ENCODE assay signal across 15 cellular contexts in the genomic region with DNA sequence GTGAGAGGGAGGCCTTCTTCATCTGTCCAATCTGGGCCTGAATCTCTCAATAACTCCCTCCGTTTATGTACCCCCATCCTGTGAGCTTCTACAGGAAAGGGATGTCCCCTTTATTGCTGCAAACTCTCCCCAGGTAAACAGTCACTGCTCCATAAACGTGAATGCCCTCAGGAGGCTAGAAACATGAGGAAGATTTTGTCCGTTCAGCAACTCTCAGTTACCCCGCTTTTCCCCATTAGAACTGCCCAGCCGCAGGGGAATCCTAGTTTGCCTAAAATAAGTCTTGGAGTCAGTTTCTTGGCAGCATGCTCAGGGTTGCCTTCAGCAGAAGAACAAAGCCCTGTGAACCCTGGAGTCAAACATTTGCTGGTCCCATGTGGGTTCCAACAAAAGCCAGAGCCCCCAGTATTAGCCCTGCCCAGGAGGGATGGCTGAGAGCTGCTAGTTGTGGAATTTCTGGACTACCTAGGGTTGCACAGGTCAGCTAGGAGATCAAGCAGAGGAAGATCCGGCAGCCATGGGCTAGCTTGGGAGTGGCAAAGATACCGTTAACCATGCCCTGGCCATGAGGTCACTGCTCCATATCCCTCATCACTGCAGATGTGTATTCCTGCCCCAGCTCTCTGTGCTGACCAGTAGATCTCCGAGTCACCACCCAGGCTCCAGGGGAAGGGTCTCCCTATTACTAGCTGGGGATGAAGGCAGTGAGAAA. TPM values are rescaled to one million over a fixed set of nuclear protein-coding genes. Genes with fewer than 3 reads are reported as not detected.
DNase-seq lines count a peak whose midpoint lies in the region; ATAC-seq and TF ChIP-seq lines count a peak whose summit lies in the region.
"Had no signal": no experiment of that assay in that cellular context is flagged by ENCODE, and none has a peak within 500 bp of the region (broad histone marks: within the 10 kb centered on the region; RNA-seq: fewer than 3 reads in every experiment).

No MANE protein-coding gene starts in this region.

- no peak overlapping the region for H3K27ac Mint-ChIP-seq in T-helper 1 cell treated with Interleukin-12 subunit alpha and Interleukin-12 subunit beta and Interleukin-4 antibody, amounts not matched to agents 30 μg/mL and 1 μg/mL, for 36 hours
- peak overlapping the region in 2 of 7 donors; percentile 2 to 8 for H3K27ac Mint-ChIP-seq in CD14-positive monocyte
- H3K27ac Mint-ChIP-seq: natural killer cell had no signal

- no peaks in the 10 kb centered on the region for H3K9me3 ChIP-seq in HUES6 (ENCODE audit: control insufficient read depth, insufficient read depth, low read depth, low read length)
- H3K9me3 ChIP-seq in neuronal stem cell (replicated peaks in 1 of 2; ENCODE audit: control insufficient read depth in 2 of 2, insufficient read depth in 1 of 2, low read depth in 1 of 2, low read length in 2 of 2) = no peaks in the 10 kb centered on the region
- H3K9me3 ChIP-seq: testis had no signal

- H3K4me3 ChIP-seq in HUES6 (ENCODE audit: low read depth, low read length) (peak overlapping the region; percentile 67), epithelial cell of proximal tubule (ENCODE audit: low read depth, low read length) (peak overlapping the region; percentile 60), neuronal stem cell (ENCODE audit: low read length in 2 of 2) (no peak overlapping the region)

- H2BK120ac ChIP-seq in neuronal stem cell (ENCODE audit: low read depth, low read length) = no peak overlapping the region

- H2BK12ac ChIP-seq in neuronal stem cell (ENCODE audit: low read length) = no peak overlapping the region

- no peaks in the 10 kb centered on the region for H3K9me3 Mint-ChIP-seq in T-helper 1 cell treated with Interleukin-12 subunit alpha and Interleukin-12 subunit beta and Interleukin-4 antibody, amounts not matched to agents 30 μg/mL and 1 μg/mL, for 36 hours
- peaks cover 0 to 11% (median 0%) of the 10 kb centered on the region in 7 donors for H3K9me3 Mint-ChIP-seq in CD14-positive monocyte
- H3K9me3 Mint-ChIP-seq: natural killer cell had no signal

- no peak overlapping the region for H3K18ac ChIP-seq in neuronal stem cell (ENCODE audit: low read length)

- no peak overlapping the region for H2BK5ac ChIP-seq in neuronal stem cell (ENCODE audit: low read length)

- H3K36me3 Mint-ChIP-seq in T-helper 1 cell treated with Interleukin-12 subunit alpha and Interleukin-12 subunit beta and Interleukin-4 antibody, amounts not matched to agents 30 μg/mL and 1 μg/mL, for 36 hours (ENCODE audit: low read depth) = no peaks in the 10 kb centered on the region
- peaks cover 0 to 3% of the 10 kb centered on the region in 2 donors for H3K36me3 Mint-ChIP-seq in CD14-positive monocyte
- H3K36me3 Mint-ChIP-seq: natural killer cell had no signal

- no peak for TF ChIP-seq CTCF in epithelial cell of proximal tubule (conservative IDR thresholded peaks at IDR 0.05; ENCODE audit: low read depth, low read length)
- TF ChIP-seq CTCF in CD14-positive monocyte (IDR thresholded peaks at IDR 0.05) = no peak

- no peak overlapping the region for H4K91ac ChIP-seq in neuronal stem cell (ENCODE audit: low read depth, low read length, poor library complexity)

- H3K9ac ChIP-seq in HUES6 (ENCODE audit: low read length) = peak overlapping the region; percentile 70
- H3K9ac ChIP-seq in neuronal stem cell (ENCODE audit: low read depth, low read length, poor library complexity) = no peak overlapping the region

- no peak overlapping the region for H3K23ac ChIP-seq in neuronal stem cell (ENCODE audit: low read depth, low read length, poor library complexity)

- no peak overlapping the region for H4K8ac ChIP-seq in neuronal stem cell (ENCODE audit: low read depth, low read length)

- no peak overlapping the region for H3K4me2 ChIP-seq in neuronal stem cell (ENCODE audit: insufficient read depth, low read length, poor library complexity, severe bottlenecking)

- no peak overlapping the region for H2BK15ac ChIP-seq in neuronal stem cell (ENCODE audit: low read length)

- ATAC-seq in HG02588 (IDR thresholded peaks at IDR 0.05; ENCODE audit: unreplicated experiment) = no peak
- ATAC-seq: natural killer cell had no signal

- no peak overlapping the region for H3K14ac ChIP-seq in neuronal stem cell (ENCODE audit: low read length)

- H3K4ac ChIP-seq in neuronal stem cell (ENCODE audit: low read length) = no peak overlapping the region

- intact Hi-C loops in CD14-positive monocyte (cut with micrococcal nuclease) = no loop called here

- H3K79me1 ChIP-seq in neuronal stem cell (ENCODE audit: low read depth, low read length) = no peaks in the 10 kb centered on the region

- DNase-seq in T-helper 1 cell = no peak
- DNase-seq in epithelial cell of proximal tubule (ENCODE audit: low read depth) = no peak
- no peak for DNase-seq in neuronal stem cell (ENCODE audit: low spot score)
- DNase-seq in CD14-positive monocyte (ENCODE audit: low spot score) = no peak
- no peak for DNase-seq in activated effector memory CD4-positive, alpha-beta T cell treated with anti-CD3 and anti-CD28 coated beads, Interleukin-2, amount 50 U/mL, for 16 hours
- DNase-seq: foreskin melanocyte; left cardiac atrium; natural killer cell; NCI-H774; stimulated activated CD4-positive, alpha-beta T cell treated with anti-CD3 and anti-CD28 coated beads, Interleukin-12 subunit alpha, Interleukin-12 subunit beta, amount 100 ng/mL, for 4 hours; testis had no signal

- H2AFZ ChIP-seq in neuronal stem cell (ENCODE audit: low read length) = peak overlapping the region; percentile 94

- no peaks in the 10 kb centered on the region; the same call in 1 of the 2 replicates for H3K36me3 ChIP-seq in HUES6 (ENCODE audit: control insufficient read depth, insufficient read depth, low read length)
- H3K36me3 ChIP-seq in neuronal stem cell (replicated peaks in 1 of 2; ENCODE audit: control insufficient read depth in 2 of 2, insufficient read depth in 2 of 2, low read length in 2 of 2) = no peaks in the 10 kb centered on the region

- H3K4me1 Mint-ChIP-seq in T-helper 1 cell treated with Interleukin-12 subunit alpha and Interleukin-12 subunit beta and Interleukin-4 antibody, amounts not matched to agents 30 μg/mL and 1 μg/mL, for 36 hours (ENCODE audit: low read depth) = no peaks in the 10 kb centered on the region
- H3K4me1 Mint-ChIP-seq in CD14-positive monocyte = peaks cover 15% of the 10 kb centered on the region

- no peak overlapping the region for H2AK5ac ChIP-seq in neuronal stem cell (ENCODE audit: low read depth, low read length)

- H3K27ac ChIP-seq in HUES6 (ENCODE audit: low read depth, low read length) (no peak overlapping the region), neuronal stem cell (replicated peaks; ENCODE audit: low read length) (no peak overlapping the region)
- H3K27ac ChIP-seq: testis had no signal

- H3K27me3 Mint-ChIP-seq in T-helper 1 cell treated with Interleukin-12 subunit alpha and Interleukin-12 subunit beta and Interleukin-4 antibody, amounts not matched to agents 30 μg/mL and 1 μg/mL, for 36 hours (ENCODE audit: low read depth) = peaks cover 45% of the 10 kb centered on the region
- H3K27me3 Mint-ChIP-seq in CD14-positive monocyte (ENCODE audit: low read depth in 3 of 3) = peaks cover 41 to 56% (median 42%) of the 10 kb centered on the region in 3 donors

- no CpG with 5 or more reads among the region's 8 CpGs for WGBS in neuronal stem cell (ENCODE audit: extremely low coverage in 2 of 2, insufficient read length in 2 of 2, insufficient replicate concordance in 1 of 2), 2 donors

- H3K4me3 Mint-ChIP-seq in T-helper 1 cell treated with Interleukin-12 subunit alpha and Interleukin-12 subunit beta and Interleukin-4 antibody, amounts not matched to agents 30 μg/mL and 1 μg/mL, for 36 hours = peak overlapping the region; percentile 38
- H3K4me3 Mint-ChIP-seq in CD14-positive monocyte = peak overlapping the region in 1 of 2 donors; percentile 84
- H3K4me3 Mint-ChIP-seq: natural killer cell had no signal

- H3K4me1 ChIP-seq in HUES6 (ENCODE audit: control insufficient read depth, insufficient read depth, low read length) = peaks cover 24% of the 10 kb centered on the region
- H3K4me1 ChIP-seq in neuronal stem cell (ENCODE audit: control insufficient read depth in 2 of 2, insufficient read depth in 1 of 2, low read depth in 1 of 2, low read length in 2 of 2) = peaks cover 4 to 6% of the 10 kb centered on the region in 2 donors
- H3K4me1 ChIP-seq: testis had no signal

- H3K27me3 ChIP-seq in HUES6 (ENCODE audit: control insufficient read depth, insufficient read depth, low read length) (peaks cover 53% of the 10 kb centered on the region), neuronal stem cell (ENCODE audit: control insufficient read depth in 3 of 3, insufficient read depth in 3 of 3, low read depth in 1 of 3, low read length in 3 of 3) (peaks cover 13 to 79% (median 42%) of the 10 kb centered on the region in 3 experiments)
- H3K27me3 ChIP-seq: testis had no signal

RNA-seq across cellular contexts. Expression of gene LRRN4, which starts 0.6 kb away (rescaled TPM):
- total RNA-seq in epithelial cell of proximal tubule = 152 and 199 TPM in 2 replicates
- 0.03 TPM for polyA plus RNA-seq in neuronal stem cell (2013, experiment 1 of 2)
- polyA plus RNA-seq in neuronal stem cell (2013, experiment 2 of 2) = 0.03 TPM
- polyA plus RNA-seq in CD14-positive monocyte = not detected
- total RNA-seq: LHCN-M2, natural killer cell had no signal

RNA-seq across cellular contexts. Expression of gene CRLS1, which starts 47.3 kb away (rescaled TPM):
- 36.8 and 42.0 TPM in 2 replicates for total RNA-seq in epithelial cell of proximal tubule
- 36.5 TPM for polyA plus RNA-seq in neuronal stem cell (2013, experiment 1 of 2)
- 32.9 TPM for polyA plus RNA-seq in neuronal stem cell (2013, experiment 2 of 2)
- polyA plus RNA-seq in CD14-positive monocyte = 10 to 100 TPM; 37.2 to 55.4 TPM

Comparison
In these comparisons a context has a peak if more than half of its experiments do, and no peak if none do; other contexts are left out.
1. H3K4me3 ChIP-seq: peak in HUES6 (single experiment) and epithelial cell of proximal tubule (single experiment); none in neuronal stem cell (0 of 2).